In the genomic region with DNA sequence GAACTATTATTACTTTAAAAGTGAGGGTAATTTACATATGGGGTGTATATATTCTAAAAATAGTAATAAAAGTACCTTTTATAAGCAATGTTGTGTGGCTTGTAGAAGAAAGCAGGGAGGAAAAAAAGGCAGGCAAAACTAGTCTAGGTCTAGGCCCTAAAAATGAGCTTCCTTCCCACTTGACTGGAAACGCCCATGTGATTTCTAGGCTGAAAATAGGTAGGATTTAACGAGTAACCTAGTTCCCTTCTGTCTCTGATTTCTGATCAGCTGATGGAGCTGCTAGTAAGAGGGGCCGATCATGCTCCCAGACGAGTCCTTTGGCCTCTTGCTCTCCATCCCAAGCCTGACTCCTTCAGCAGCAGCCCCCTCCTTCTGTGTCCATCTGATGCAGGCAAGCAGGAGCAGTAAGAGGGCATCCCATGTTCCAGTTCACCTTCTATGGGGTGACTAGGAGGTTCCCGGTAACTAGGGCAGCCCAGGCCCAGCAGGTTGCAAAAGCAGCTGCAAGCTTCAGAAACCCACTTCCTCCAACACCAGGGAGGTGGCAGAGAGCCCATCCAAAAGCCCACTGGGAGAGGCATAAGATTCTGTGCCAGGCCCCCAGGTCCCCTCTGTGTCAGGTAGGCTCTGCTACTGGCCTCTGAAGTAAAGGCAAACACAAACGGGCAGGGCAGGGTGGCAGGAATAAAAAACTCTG, we compare ENCODE assay signal across 1 cellular context.
TF ChIP-seq lines count a peak whose summit lies in the region.

No MANE protein-coding gene starts in this region.

TF ChIP-seq in endothelial cell of umbilical vein, 7 proteins besides CTCF, POLR2A, EP300 and RAD21:
- TF ChIP-seq POLR2AphosphoS5 (IDR thresholded peaks at IDR 0.05; ENCODE audit: insufficient read depth, low read depth, low read length) (no peak), EZH2 (IDR thresholded peaks at IDR 0.05; ENCODE audit: borderline replicate concordance, low read depth, low read length, severe bottlenecking) (no peak), MYC (IDR thresholded peaks at IDR 0.05; ENCODE audit: low read depth, low read length) (no peak)
